In the genomic region with DNA sequence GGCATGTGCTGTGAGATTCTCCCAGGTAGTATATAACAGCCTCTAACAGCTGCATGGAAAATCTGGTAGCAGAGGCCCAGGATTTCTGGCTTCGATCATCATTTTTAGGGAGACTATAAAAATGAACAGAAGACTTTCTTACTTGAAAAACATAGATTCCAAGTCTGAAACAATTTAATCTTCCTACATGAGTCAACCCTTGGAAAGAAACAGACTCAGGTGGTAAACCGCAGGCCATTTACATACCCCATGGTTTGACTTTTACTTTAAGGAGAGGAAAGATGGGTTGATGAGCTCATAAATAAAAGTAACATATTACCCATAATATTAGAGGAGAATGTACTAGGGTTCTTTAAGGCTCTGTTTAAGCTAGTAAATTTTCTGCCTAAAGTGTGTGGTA, we compare ENCODE assay signal across 23 cellular contexts.
DNase-seq lines count a peak whose midpoint lies in the region; ATAC-seq and TF ChIP-seq lines count a peak whose summit lies in the region.
"Had no signal": no experiment of that assay in that cellular context is flagged by ENCODE, and none has a peak within 500 bp of the region (broad histone marks: within the 10 kb centered on the region; RNA-seq: fewer than 3 reads in every experiment).

No MANE protein-coding gene starts in this region.

- H3K9me2 ChIP-seq in SK-N-SH (no peaks in the 10 kb centered on the region), PC-3 (replicated peaks; ENCODE audit: low read length) (no peaks in the 10 kb centered on the region)

- intact Hi-C loops in PC-3 (cut with micrococcal nuclease) (loop anchor here (5.0 kb wide), 1 partner anchor 202 kb away; the partner anchor contains the start of gene FNDC3A), prostate gland (cut with DNase I) (no loop called here)

- H3K36me3 ChIP-seq in SK-N-SH (replicated peaks in 1 of 2; ENCODE audit: control insufficient read depth in 1 of 2, insufficient read depth in 2 of 2, low read length in 1 of 2) (no peaks in the 10 kb centered on the region), PC-3 (ENCODE audit: low read depth, low read length) (no peaks in the 10 kb centered on the region), prostate gland (no peaks in the 10 kb centered on the region)
- H3K36me3 ChIP-seq: heart left ventricle, left lung, pancreas had no signal

- no peaks in the 10 kb centered on the region for H3K27me3 ChIP-seq in SK-N-SH (ENCODE audit: insufficient read depth)
- no peaks in the 10 kb centered on the region for H3K27me3 ChIP-seq in PC-3 (ENCODE audit: low read length)
- no peaks in the 10 kb centered on the region for H3K27me3 ChIP-seq in prostate gland (replicated peaks; ENCODE audit: insufficient read depth)
- H3K27me3 ChIP-seq: heart left ventricle, left lung, pancreas had no signal

- H3K4me1 ChIP-seq in SK-N-SH (ENCODE audit: control insufficient read depth in 1 of 2, insufficient read depth in 2 of 2, low read depth in 1 of 2, low read length in 1 of 2): peaks cover 7 to 14% of the 10 kb centered on the region in 2 experiments
- peaks cover 14% of the 10 kb centered on the region for H3K4me1 ChIP-seq in PC-3 (ENCODE audit: insufficient read depth, low read length)
- H3K4me1 ChIP-seq in prostate gland (replicated peaks): no peaks in the 10 kb centered on the region
- H3K4me1 ChIP-seq: left lung, pancreas had no signal

- TF ChIP-seq CTCF in SK-N-SH (IDR thresholded peaks at IDR 0.05) (no peak), PC-3 (conservative IDR thresholded peaks at IDR 0.05; ENCODE audit: low read depth, low read length) (no peak), prostate gland (IDR thresholded peaks at IDR 0.05) (no peak)

- H3K27ac ChIP-seq in SK-N-SH (ENCODE audit: low read depth in 2 of 2, low read length in 1 of 2) (peak overlapping the region; percentile 71 to 93; a peak in 3 of 4 replicates), PC-3 (ENCODE audit: low read length) (no peak overlapping the region), prostate gland (no peak overlapping the region)
- H3K27ac ChIP-seq: coronary artery, heart left ventricle, left lung, pancreas, RWPE1 had no signal

- 17% methylated on average over 2 of the region's 2 CpGs for WGBS in SK-N-SH (ENCODE audit: low lambda C conversion rate)
- WGBS in prostate gland: 94% methylated on average over 2 of the region's 2 CpGs

- TF ChIP-seq POLR2A in prostate gland (IDR thresholded peaks at IDR 0.05): no peak

- H4K20me1 ChIP-seq in SK-N-SH (ENCODE audit: insufficient read depth): no peaks in the 10 kb centered on the region
- no peaks in the 10 kb centered on the region for H4K20me1 ChIP-seq in PC-3 (ENCODE audit: low read length)

- H3F3A ChIP-seq in SK-N-SH (replicated peaks; ENCODE audit: insufficient read depth) (peaks cover 22% of the 10 kb centered on the region), PC-3 (ENCODE audit: low read length, unreplicated experiment) (no peaks in the 10 kb centered on the region)

- DNase-seq in GM04504 (ENCODE audit: low read depth) (peak; percentile 58), SK-N-SH (no peak), glomerular visceral epithelial cell (ENCODE audit: extremely low spot score) (peak; percentile 86), NCI-H2227 treated with DMSO at 0.1 percent for 48 hours (lab: John Stamatoyannopoulos, UW) (no peak), cortex of kidney (lab: John Stamatoyannopoulos, UW) (no peak), PC-3 (no peak), prostate gland (ENCODE audit: low spot score) (no peak)
- DNase-seq: activated CD4-positive, alpha-beta memory T cell treated with anti-CD3 and anti-CD28 coated beads, Interleukin-2, amount 10 ng/mL, durations not matched to agents 7 days and 5 days; activated gamma-delta T cell treated with Interleukin-2 at 50 U/mL for 16 hours; activated T-cell treated with anti-CD3 and anti-CD28 coated beads for 4 hours; endodermal cell; heart left ventricle; left lung; NCI-H2171; NCI-H526; pancreas; right cardiac atrium; SW 1271 had no signal

- ATAC-seq in PC-3: no peak
- ATAC-seq: activated CD4-positive, CD25-positive, alpha-beta regulatory T cell treated with anti-CD3 and anti-CD28 coated beads, Interleukin-2, amount 50 U/mL, for 24 hours; heart left ventricle; K562; left lung; natural killer cell treated with Interleukin-12 subunit alpha and Interleukin-12 subunit beta and Interleukin-15 and Interleukin-18, amount 100 ng/mL, for 72 hours; right cardiac atrium had no signal

- H3K79me2 ChIP-seq in SK-N-SH (ENCODE audit: insufficient read depth): no peaks in the 10 kb centered on the region
- no peaks in the 10 kb centered on the region for H3K79me2 ChIP-seq in PC-3 (ENCODE audit: low read length)

- no peak for TF ChIP-seq RAD21 in SK-N-SH (IDR thresholded peaks at IDR 0.05; ENCODE audit: low read length)

- CTCF ChIA-PET in SK-N-SH (lab: Yijun Ruan, JAX): interaction anchor here (1.4 kb wide), 1 partner anchor 9 kb away, joined by 4 read pairs; no protein-coding TSS in a partner anchor
- CTCF ChIA-PET in PC-3 (lab: Charles Lee): no interaction called here

- no peak overlapping the region for H3K9ac ChIP-seq in SK-N-SH
- H3K9ac ChIP-seq in PC-3 (ENCODE audit: low read length): no peak overlapping the region

- peaks cover 4% of the 10 kb centered on the region for H3K9me3 ChIP-seq in SK-N-SH
- no peaks in the 10 kb centered on the region for H3K9me3 ChIP-seq in PC-3 (ENCODE audit: low read length)
- no peaks in the 10 kb centered on the region for H3K9me3 ChIP-seq in prostate gland
- H3K9me3 ChIP-seq: pancreas had no signal

- BruUV-seq in PC-3 (replicated peaks; lab: Mats Ljungman, UMichigan): no TSS peak

- H3K4me3 ChIP-seq in SK-N-SH (ENCODE audit: low read depth in 2 of 2, low read length in 1 of 2) (0 out of 4 replicates have a peak overlapping the region, but pooled peaks of 1 of the 2 experiments have one; percentile 5), PC-3 (ENCODE audit: low read length) (no peak overlapping the region), prostate gland (no peak overlapping the region)
- H3K4me3 ChIP-seq: coronary artery, heart left ventricle, K562, left lung, pancreas had no signal

- H2AFZ ChIP-seq in SK-N-SH (ENCODE audit: low read depth) (no peak overlapping the region), PC-3 (ENCODE audit: low read length) (no peak overlapping the region)

- POLR2A ChIA-PET in SK-N-SH (lab: Yijun Ruan, JAX) (no interaction called here), PC-3 (lab: Charles Lee; ENCODE audit: unreplicated experiment) (no interaction called here)

- peak; percentile 58 to 97 for TF ChIP-seq EP300 in SK-N-SH (IDR thresholded peaks at IDR 0.05; ENCODE audit: borderline replicate concordance in 1 of 2, low read depth in 1 of 2, low read length in 1 of 2)

- H3K4me2 ChIP-seq in SK-N-SH: peak overlapping the region; percentile 59; the same call in 1 of the 2 replicates
- H3K4me2 ChIP-seq in PC-3 (ENCODE audit: low read length): no peak overlapping the region

TF ChIP-seq in SK-N-SH, 30 proteins besides CTCF, POLR2A, EP300 and RAD21 (continues in another document):
- no peak for TF ChIP-seq FOXJ3 (CRISPR knock-in tag; IDR thresholded peaks at IDR 0.05)
- no peak for TF ChIP-seq NRF1 (IDR thresholded peaks at IDR 0.05; ENCODE audit: low read depth, low read length)
- TF ChIP-seq POLR2AphosphoS5 (IDR thresholded peaks at IDR 0.05; ENCODE audit: low read depth, low read length): peak; percentile 92
- TF ChIP-seq NFIC (IDR thresholded peaks at IDR 0.05; ENCODE audit: borderline replicate concordance): peak; percentile 98
- TF ChIP-seq USF2 (IDR thresholded peaks at IDR 0.05; ENCODE audit: borderline replicate concordance, low read depth, low read length): no peak
- no peak for TF ChIP-seq MXI1 (IDR thresholded peaks at IDR 0.05; ENCODE audit: low read depth, low read length)
- no peak for TF ChIP-seq YY1 (IDR thresholded peaks at IDR 0.05; ENCODE audit: low read depth)
- no peak for TF ChIP-seq RCOR1 (IDR thresholded peaks at IDR 0.05; ENCODE audit: low read length)
- peak; percentile 98 for TF ChIP-seq PBX3 (IDR thresholded peaks at IDR 0.05)
- TF ChIP-seq TCF12 (IDR thresholded peaks at IDR 0.05): peak; percentile 99
- peak; percentile 67 for TF ChIP-seq RXRA (IDR thresholded peaks at IDR 0.05; ENCODE audit: borderline replicate concordance, low read depth)
- TF ChIP-seq SIN3A (IDR thresholded peaks at IDR 0.05; ENCODE audit: borderline replicate concordance, low read depth, low read length): no peak
- peak; percentile 99 for TF ChIP-seq JUND (IDR thresholded peaks at IDR 0.05)
- TF ChIP-seq, protein P1, sequence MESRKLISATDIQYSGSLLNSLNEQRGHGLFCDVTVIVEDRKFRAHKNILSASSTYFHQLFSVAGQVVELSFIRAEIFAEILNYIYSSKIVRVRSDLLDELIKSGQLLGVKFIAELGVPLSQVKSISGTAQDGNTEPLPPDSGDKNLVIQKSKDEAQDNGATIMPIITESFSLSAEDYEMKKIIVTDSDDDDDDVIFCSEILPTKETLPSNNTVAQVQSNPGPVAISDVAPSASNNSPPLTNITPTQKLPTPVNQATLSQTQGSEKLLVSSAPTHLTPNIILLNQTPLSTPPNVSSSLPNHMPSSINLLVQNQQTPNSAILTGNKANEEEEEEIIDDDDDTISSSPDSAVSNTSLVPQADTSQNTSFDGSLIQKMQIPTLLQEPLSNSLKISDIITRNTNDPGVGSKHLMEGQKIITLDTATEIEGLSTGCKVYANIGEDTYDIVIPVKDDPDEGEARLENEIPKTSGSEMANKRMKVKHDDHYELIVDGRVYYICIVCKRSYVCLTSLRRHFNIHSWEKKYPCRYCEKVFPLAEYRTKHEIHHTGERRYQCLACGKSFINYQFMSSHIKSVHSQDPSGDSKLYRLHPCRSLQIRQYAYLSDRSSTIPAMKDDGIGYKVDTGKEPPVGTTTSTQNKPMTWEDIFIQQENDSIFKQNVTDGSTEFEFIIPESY (IDR thresholded peaks at IDR 0.05; ENCODE audit: borderline replicate concordance, low read depth): peak; percentile 90

Comparison
In these comparisons a context has a peak if more than half of its experiments do, and no peak if none do; other contexts are left out.
1. DNase-seq: peak in GM04504 (single experiment) and glomerular visceral epithelial cell (single experiment); none in SK-N-SH (single experiment), NCI-H2227 treated with DMSO at 0.1 percent for 48 hours (single experiment), cortex of kidney (single experiment), PC-3 (single experiment) and prostate gland (single experiment).
2. H3K27ac ChIP-seq: peak in SK-N-SH (2 of 2); none in PC-3 (single experiment) and prostate gland (0 of 2).